ENCODE assay signal across 6 cellular contexts in the genomic region with DNA sequence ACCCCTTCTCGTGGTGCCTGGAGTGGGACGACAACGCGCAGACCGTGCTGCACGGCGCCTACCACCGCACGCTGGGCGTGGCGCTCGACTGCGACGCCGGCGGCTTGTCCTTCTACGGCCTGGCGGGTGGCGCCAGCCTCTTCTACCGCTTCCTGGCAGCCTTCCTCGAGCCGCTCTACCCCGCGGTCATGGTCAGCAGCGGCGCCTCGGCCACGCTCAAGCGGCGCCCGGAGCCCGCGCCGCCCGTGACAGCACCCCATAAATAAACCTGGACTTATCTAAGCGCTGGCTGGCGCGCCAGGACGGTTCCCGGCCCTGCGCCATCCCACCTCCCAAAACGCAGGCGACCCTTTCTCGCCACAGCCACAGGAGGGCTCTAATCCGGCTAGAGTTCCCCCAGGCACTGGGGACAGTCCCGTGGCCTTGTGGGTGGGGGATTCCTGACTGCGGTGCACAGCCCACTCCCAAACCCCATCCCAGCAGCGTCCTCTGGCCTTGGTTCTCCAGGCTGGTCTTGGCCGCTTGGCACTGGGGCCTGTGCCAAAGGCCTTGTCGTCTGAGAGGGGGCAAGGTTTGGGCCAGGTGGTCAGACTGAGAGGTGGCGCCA. TPM values are rescaled to one million over a fixed set of nuclear protein-coding genes. Genes with fewer than 3 reads are reported as not detected.
DNase-seq lines count a peak whose midpoint lies in the region; ATAC-seq, FAIRE-seq and TF ChIP-seq lines count a peak whose summit lies in the region.

No MANE protein-coding gene starts in this region.

- H4K20me1 ChIP-seq in endothelial cell of umbilical vein (replicated peaks; ENCODE audit: control insufficient read depth, extremely low read depth, insufficient read depth, low read length) = no peaks in the 10 kb centered on the region

- no peaks in the 10 kb centered on the region for H3K79me2 ChIP-seq in endothelial cell of umbilical vein (ENCODE audit: control insufficient read depth, insufficient read depth, low read length)

- H3K4me1 ChIP-seq in endothelial cell of umbilical vein (ENCODE audit: control insufficient read depth, extremely low read depth, insufficient read depth, low read length) (peaks cover 16% of the 10 kb centered on the region), sigmoid colon (peaks cover 0 to 36% (median 36%) of the 10 kb centered on the region in 4 donors)

- peak overlapping the region in 1 of 3 experiments; percentile 34 for H3K4me3 ChIP-seq in endothelial cell of umbilical vein (replicated peaks in 1 of 3; ENCODE audit: insufficient read depth in 1 of 3, low read depth in 1 of 3, low read length in 3 of 3)
- peak overlapping the region; percentile 21 to 55 (median 44) for H3K4me3 ChIP-seq in sigmoid colon

- H3K9me3 ChIP-seq in endothelial cell of umbilical vein (replicated peaks; ENCODE audit: control insufficient read depth, insufficient read depth, low read length) (no peaks in the 10 kb centered on the region), sigmoid colon (no peaks in the 10 kb centered on the region)

- DNase-seq in endothelial cell of umbilical vein (ENCODE audit: low read depth, low spot score) (peak; percentile 58), sigmoid colon (peak; percentile 89), H4 (ENCODE audit: low spot score) (no peak), NCI-H526 treated with DMSO at 0.1 percent for 48 hours (lab: John Stamatoyannopoulos, UW) (no peak)

- no TSS peak for BruUV-seq in endothelial cell of umbilical vein (replicated peaks; lab: Mats Ljungman, UMichigan)

- intact Hi-C loops in endothelial cell of umbilical vein (cut with micrococcal nuclease) (loop anchor here (1.0 to 2.0 kb wide), 2 partner anchors 10 to 27 kb away; partner anchors contain the start of gene SLC16A5), sigmoid colon (cut with DNase I) (no loop called here)

- peak; percentile 47 for ATAC-seq in GM18520 (IDR thresholded peaks at IDR 0.05; ENCODE audit: unreplicated experiment)

- H3K4me1 Mint-ChIP-seq in T-helper 1 cell treated with Interleukin-12 subunit alpha and Interleukin-12 subunit beta and Interleukin-4 antibody, amounts not matched to agents 30 μg/mL and 1 μg/mL, for 36 hours (ENCODE audit: low read depth) = peaks cover 7% of the 10 kb centered on the region

- H3K36me3 Mint-ChIP-seq in T-helper 1 cell treated with Interleukin-12 subunit alpha and Interleukin-12 subunit beta and Interleukin-4 antibody, amounts not matched to agents 30 μg/mL and 1 μg/mL, for 36 hours (ENCODE audit: low read depth) = no peaks in the 10 kb centered on the region

- peak overlapping the region; percentile 24 for H3K9ac ChIP-seq in endothelial cell of umbilical vein (replicated peaks; ENCODE audit: extremely low read depth, insufficient read depth, low read length)

- CTCF ChIA-PET in endothelial cell of umbilical vein (lab: Charles Lee) = interaction anchor here (0.8 to 3.5 kb wide), 11 partner anchors 8 to 94 kb away, joined by 3 to 15 read pairs (median 7); partner anchors contain the start of genes ARMC7 and SLC16A5

- H3K27ac Mint-ChIP-seq in T-helper 1 cell treated with Interleukin-12 subunit alpha and Interleukin-12 subunit beta and Interleukin-4 antibody, amounts not matched to agents 30 μg/mL and 1 μg/mL, for 36 hours = no peak overlapping the region

- peak overlapping the region; percentile 97 for H2AFZ ChIP-seq in endothelial cell of umbilical vein (ENCODE audit: low read depth, low read length)

- TF ChIP-seq CTCF in endothelial cell of umbilical vein (IDR thresholded peaks at IDR 0.05; ENCODE audit: extremely low read depth in 1 of 2, insufficient read depth in 1 of 2, low read depth in 1 of 2, low read length in 2 of 2) (peak in 1 of 2 donors; percentile 36), sigmoid colon (IDR thresholded peaks at IDR 0.05) (peak in 2 of 4 experiments; percentile 4 to 12)

- H3K27ac ChIP-seq in endothelial cell of umbilical vein (ENCODE audit: insufficient read depth, low read depth, low read length) (peak overlapping the region; percentile 51), sigmoid colon (peak overlapping the region; percentile 71 to 88 (median 83))

- H3K4me3 Mint-ChIP-seq in T-helper 1 cell treated with Interleukin-12 subunit alpha and Interleukin-12 subunit beta and Interleukin-4 antibody, amounts not matched to agents 30 μg/mL and 1 μg/mL, for 36 hours = peak overlapping the region; percentile 44

- no peaks in the 10 kb centered on the region for H3K9me1 ChIP-seq in endothelial cell of umbilical vein (replicated peaks; ENCODE audit: control insufficient read depth, extremely low read depth, insufficient read depth, low read length)

- dilution Hi-C loops in endothelial cell of umbilical vein (cut with MboI; ENCODE audit: extremely low pct_ligation_motif_present, low sequenced_read_pairs) = no loop called here

- POLR2A ChIA-PET in endothelial cell of umbilical vein (lab: Charles Lee) = interaction anchor here (1.7 kb wide), 1 partner anchor 10 kb away, joined by 5 read pairs; the partner anchor contains the start of gene SLC16A5

- no peaks in the 10 kb centered on the region for H3K36me3 ChIP-seq in endothelial cell of umbilical vein (ENCODE audit: control insufficient read depth in 2 of 2, extremely low read depth in 1 of 2, insufficient read depth in 2 of 2, low read length in 2 of 2)
- H3K36me3 ChIP-seq in sigmoid colon = no peaks in the 10 kb centered on the region

- H3K27me3 ChIP-seq in endothelial cell of umbilical vein (ENCODE audit: control insufficient read depth in 2 of 2, insufficient read depth in 2 of 2, low read length in 2 of 2) (no peaks in the 10 kb centered on the region), sigmoid colon (no peaks in the 10 kb centered on the region)

- TF ChIP-seq POLR2A in endothelial cell of umbilical vein (IDR thresholded peaks at IDR 0.05; ENCODE audit: low read depth, low read length) (no peak), sigmoid colon (IDR thresholded peaks at IDR 0.05) (no peak)

- peak; percentile 54 for FAIRE-seq in endothelial cell of umbilical vein (lab: Jason Lieb, UNC)

- 5 to 6% methylated on average over 51 of the region's 51 CpGs for WGBS in sigmoid colon, 2 donors

- H3K9me3 Mint-ChIP-seq in T-helper 1 cell treated with Interleukin-12 subunit alpha and Interleukin-12 subunit beta and Interleukin-4 antibody, amounts not matched to agents 30 μg/mL and 1 μg/mL, for 36 hours = no peaks in the 10 kb centered on the region

- H3K27me3 Mint-ChIP-seq in T-helper 1 cell treated with Interleukin-12 subunit alpha and Interleukin-12 subunit beta and Interleukin-4 antibody, amounts not matched to agents 30 μg/mL and 1 μg/mL, for 36 hours (ENCODE audit: low read depth) = no peaks in the 10 kb centered on the region

- TF ChIP-seq EP300 in sigmoid colon (IDR thresholded peaks at IDR 0.05) = no peak

- H3K4me2 ChIP-seq in endothelial cell of umbilical vein (ENCODE audit: insufficient read depth, low read length) = peak overlapping the region; percentile 53

RNA-seq across cellular contexts. Expression of gene SLC16A5, which starts 10.2 kb away (rescaled TPM):
- 16.4 and 17.4 TPM in 2 replicates for total RNA-seq in endothelial cell of umbilical vein
- polyA plus RNA-seq in endothelial cell of umbilical vein = 23.3 and 31.9 TPM in 2 replicates
- 12.6 and 16.4 TPM in 2 replicates for polyA plus RNA-seq in endothelial cell of umbilical vein (2011; cell fraction: cytosol; rRNA removed)
- polyA plus RNA-seq in endothelial cell of umbilical vein (2011; cell fraction: nucleus; rRNA removed) = 32.6 and 39.1 TPM in 2 replicates
- 8.7 and 13.9 TPM in 2 replicates for polyA plus RNA-seq in endothelial cell of umbilical vein (2012)
- 19.2 and 22.6 TPM in 2 replicates for polyA minus RNA-seq in endothelial cell of umbilical vein
- polyA minus RNA-seq in endothelial cell of umbilical vein (2011; cell fraction: cytosol; rRNA and poly(A)+ RNA removed) = 22.5 TPM
- 10.1 and 15.0 TPM in 2 replicates for polyA minus RNA-seq in endothelial cell of umbilical vein (2011; cell fraction: nucleus; rRNA and poly(A)+ RNA removed)
- total RNA-seq in sigmoid colon = 10 to 100 TPM in 1 of 4 donors, 1 to 10 TPM in 3; 2.6 to 15.0 (median 6.4) TPM
- 10 to 100 TPM in 2 of 3 donors, 1 to 10 TPM in 1; 6.6 to 31.1 (median 13.4) TPM for polyA plus RNA-seq in sigmoid colon
- not detected in 2 replicates for total RNA-seq in H4 (2014; rRNA removed; shearing (Covaris generic))

RNA-seq across cellular contexts. Expression of gene KCTD2, which starts 30.6 kb away (rescaled TPM):
- total RNA-seq in endothelial cell of umbilical vein (20.6 and 23.2 TPM in 2 replicates), sigmoid colon (10 to 100 TPM; 19.6 to 25.5 (median 21.8) TPM)
- polyA plus RNA-seq in endothelial cell of umbilical vein (24.3 and 24.8 TPM in 2 replicates), sigmoid colon (10 to 100 TPM; 12.5 to 24.0 (median 13.8) TPM)
- 27.6 and 29.2 TPM in 2 replicates for polyA plus RNA-seq in endothelial cell of umbilical vein (2011; cell fraction: cytosol; rRNA removed)
- polyA plus RNA-seq in endothelial cell of umbilical vein (2011; cell fraction: nucleus; rRNA removed) = 19.9 and 20.6 TPM in 2 replicates
- polyA plus RNA-seq in endothelial cell of umbilical vein (2012) = 16.8 and 18.1 TPM in 2 replicates
- 21.9 and 24.0 TPM in 2 replicates for polyA minus RNA-seq in endothelial cell of umbilical vein
- polyA minus RNA-seq in endothelial cell of umbilical vein (2011; cell fraction: cytosol; rRNA and poly(A)+ RNA removed) = 10.5 TPM
- 6.7 and 7.8 TPM in 2 replicates for polyA minus RNA-seq in endothelial cell of umbilical vein (2011; cell fraction: nucleus; rRNA and poly(A)+ RNA removed)
- total RNA-seq in H4 (2014; rRNA removed; shearing (Covaris generic)) = 14.3 and 16.5 TPM in 2 replicates

RNA-seq across cellular contexts. Expression of gene ATP5PD, which starts 30.8 kb away (rescaled TPM):
- total RNA-seq in endothelial cell of umbilical vein (200 and 202 TPM in 2 replicates), sigmoid colon (100 to 1,000 TPM; 303 to 480 (median 367) TPM)
- polyA plus RNA-seq in endothelial cell of umbilical vein (176 and 182 TPM in 2 replicates), sigmoid colon (100 to 1,000 TPM; 481 to 726 (median 592) TPM)
- polyA plus RNA-seq in endothelial cell of umbilical vein (2011; cell fraction: cytosol; rRNA removed) = 231 and 268 TPM in 2 replicates
- 76.5 and 82.1 TPM in 2 replicates for polyA plus RNA-seq in endothelial cell of umbilical vein (2011; cell fraction: nucleus; rRNA removed)
- 350 and 390 TPM in 2 replicates for polyA plus RNA-seq in endothelial cell of umbilical vein (2012)
- polyA minus RNA-seq in endothelial cell of umbilical vein = 112 and 155 TPM in 2 replicates
- polyA minus RNA-seq in endothelial cell of umbilical vein (2011; cell fraction: cytosol; rRNA and poly(A)+ RNA removed) = 118 TPM
- polyA minus RNA-seq in endothelial cell of umbilical vein (2011; cell fraction: nucleus; rRNA and poly(A)+ RNA removed) = 17.8 and 22.8 TPM in 2 replicates
- total RNA-seq in H4 (2014; rRNA removed; shearing (Covaris generic)) = 595 and 655 TPM in 2 replicates

RNA-seq across cellular contexts. Expression of gene ARMC7, which starts 32.2 kb away (rescaled TPM):
- total RNA-seq in endothelial cell of umbilical vein (14.5 and 15.7 TPM in 2 replicates), sigmoid colon (1 to 10 TPM; 3.2 to 7.8 (median 4.3) TPM)
- polyA plus RNA-seq in endothelial cell of umbilical vein (11.8 and 13.1 TPM in 2 replicates), sigmoid colon (10 to 100 TPM; 15.0 to 18.9 (median 16.6) TPM)
- polyA plus RNA-seq in endothelial cell of umbilical vein (2011; cell fraction: cytosol; rRNA removed) = 10.5 and 11.1 TPM in 2 replicates
- polyA plus RNA-seq in endothelial cell of umbilical vein (2011; cell fraction: nucleus; rRNA removed) = 9.3 and 10.0 TPM in 2 replicates
- 9.0 and 9.4 TPM in 2 replicates for polyA plus RNA-seq in endothelial cell of umbilical vein (2012)
- polyA minus RNA-seq in endothelial cell of umbilical vein = 12.7 and 14.1 TPM in 2 replicates
- polyA minus RNA-seq in endothelial cell of umbilical vein (2011; cell fraction: cytosol; rRNA and poly(A)+ RNA removed) = 9.3 TPM
- 3.9 and 7.6 TPM in 2 replicates for polyA minus RNA-seq in endothelial cell of umbilical vein (2011; cell fraction: nucleus; rRNA and poly(A)+ RNA removed)
- total RNA-seq in H4 (2014; rRNA removed; shearing (Covaris generic)) = 4.0 and 5.2 TPM in 2 replicates

RNA-seq across cellular contexts. Expression of gene NT5C, which starts 53.9 kb away (rescaled TPM):
- total RNA-seq in endothelial cell of umbilical vein (32.6 and 39.2 TPM in 2 replicates), sigmoid colon (100 to 1,000 TPM in 1 of 4 donors, 10 to 100 TPM in 3; 60.7 to 109 (median 82.4) TPM)
- polyA plus RNA-seq in endothelial cell of umbilical vein (29.1 and 38.0 TPM in 2 replicates), sigmoid colon (100 to 1,000 TPM; 102 to 116 (median 110) TPM)
- polyA plus RNA-seq in endothelial cell of umbilical vein (2011; cell fraction: cytosol; rRNA removed) = 19.9 and 31.5 TPM in 2 replicates
- 32.4 and 37.5 TPM in 2 replicates for polyA plus RNA-seq in endothelial cell of umbilical vein (2011; cell fraction: nucleus; rRNA removed)
- polyA plus RNA-seq in endothelial cell of umbilical vein (2012) = 22.4 and 23.6 TPM in 2 replicates
- 7.8 and 8.9 TPM in 2 replicates for polyA minus RNA-seq in endothelial cell of umbilical vein
- 16.2 TPM for polyA minus RNA-seq in endothelial cell of umbilical vein (2011; cell fraction: cytosol; rRNA and poly(A)+ RNA removed)
- polyA minus RNA-seq in endothelial cell of umbilical vein (2011; cell fraction: nucleus; rRNA and poly(A)+ RNA removed) = 5.0 and 6.6 TPM in 2 replicates
- 122 and 134 TPM in 2 replicates for total RNA-seq in H4 (2014; rRNA removed; shearing (Covaris generic))

Comparison
In these comparisons a context has a peak if more than half of its experiments do, and no peak if none do; other contexts are left out.
1. DNase-seq: peak in endothelial cell of umbilical vein (single experiment) and sigmoid colon (single experiment); none in H4 (single experiment) and NCI-H526 treated with DMSO at 0.1 percent for 48 hours (single experiment).